15 cellular contexts compared by ENCODE assay signal in the genomic region with DNA sequence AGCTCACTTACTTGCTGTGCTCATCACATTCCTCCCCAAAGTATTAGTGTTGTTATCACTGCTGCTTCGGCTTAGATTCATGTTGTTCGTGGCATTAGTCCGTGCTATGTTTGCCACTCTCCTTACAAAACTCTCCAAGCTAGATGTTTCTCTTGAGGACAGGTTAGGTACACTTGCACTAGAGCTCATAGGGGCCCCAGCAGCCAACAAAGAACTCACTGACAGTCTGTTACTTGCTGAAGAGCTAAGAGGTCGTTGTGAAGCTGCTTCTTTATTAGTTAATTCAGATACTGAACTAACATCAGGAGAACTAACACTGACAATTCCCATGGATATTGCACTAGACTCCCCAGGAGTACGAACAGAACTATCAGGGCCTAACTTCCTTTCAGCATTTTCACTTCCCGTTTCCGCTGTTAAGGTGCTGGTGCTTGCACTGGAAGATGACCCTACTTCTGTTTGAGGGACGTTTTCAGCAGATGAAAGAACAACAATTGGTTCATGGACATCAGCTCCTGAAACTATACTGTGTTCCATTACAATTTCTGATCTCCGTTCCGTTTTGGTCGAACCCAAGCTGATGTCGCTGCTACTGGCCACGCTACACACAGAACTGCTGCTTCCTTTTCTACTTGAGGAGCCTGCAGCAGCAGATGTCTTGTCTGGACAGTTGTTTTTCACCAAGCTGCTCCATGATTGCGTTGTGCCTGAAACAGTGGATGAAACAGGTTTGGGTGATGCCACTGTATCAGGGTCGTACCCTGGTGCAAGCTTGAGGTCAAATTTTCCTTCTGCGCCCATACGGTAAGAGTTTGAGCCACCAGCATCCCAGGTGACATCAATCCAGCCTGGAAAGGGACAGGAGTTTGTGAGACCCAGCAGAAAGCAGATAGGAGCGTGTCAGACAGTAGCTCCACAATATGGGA.
DNase-seq lines count a peak whose midpoint lies in the region; ATAC-seq, FAIRE-seq and TF ChIP-seq lines count a peak whose summit lies in the region.
"Had no signal": no experiment of that assay in that cellular context is flagged by ENCODE, and none has a peak within 500 bp of the region (broad histone marks: within the 10 kb centered on the region; RNA-seq: fewer than 3 reads in every experiment).

No MANE protein-coding gene starts in this region.

- no peak for DNase-seq in activated CD4-positive, alpha-beta T cell treated with anti-CD3 and anti-CD28 coated beads, Interleukin-2, amount 10 ng/mL, durations not matched to agents 24 days and 14 days
- no peak for DNase-seq in activated CD4-positive, alpha-beta T cell treated with anti-CD3 and anti-CD28 coated beads, Interleukin-2, amount 50 U/mL, for 4 hours
- DNase-seq in activated B cell treated with CpG ODN at 0.5 μM for 24 hours (no peak), pons (ENCODE audit: low spot score) (peak; percentile 46), NCI-H446 (lab: John Stamatoyannopoulos, UW) (no peak), kidney (no peak)
- no peak for DNase-seq in activated T-cell treated with anti-CD3 and anti-CD28 coated beads, Interleukin-2, amount 50 U/mL, for 24 hours
- DNase-seq: GF-D8; NCI-H510A; stimulated activated CD4-positive, alpha-beta T cell treated with anti-CD3 and anti-CD28 coated beads, Interleukin-2, amount 100 ng/mL, for 24 hours; SW 1271 had no signal

- H3K4me3 ChIP-seq in kidney (ENCODE audit: low read length in 2 of 2), result no peak overlapping the region
- H3K4me3 ChIP-seq: K562 had no signal

- H3K4me1 ChIP-seq in kidney (ENCODE audit: control insufficient read depth in 1 of 2, insufficient read depth in 1 of 2, low read depth in 1 of 2, low read length in 2 of 2), result no peaks in the 10 kb centered on the region

- H3K9ac ChIP-seq in kidney (ENCODE audit: low read length in 2 of 2), result no peak overlapping the region

- H3K27me3 Mint-ChIP-seq in activated CD4-positive, alpha-beta T cell treated with anti-CD3 and anti-CD28 coated beads, Interleukin-2, amount 10 ng/mL, durations not matched to agents 24 days and 14 days, result no peaks in the 10 kb centered on the region
- H3K27me3 Mint-ChIP-seq in activated B cell treated with CpG ODN at 0.5 μM for 24 hours, result no peaks in the 10 kb centered on the region
- no peaks in the 10 kb centered on the region for H3K27me3 Mint-ChIP-seq in activated T-cell treated with anti-CD3 and anti-CD28 coated beads, Interleukin-2, amount 50 U/mL, for 24 hours

- intact Hi-C loops in activated CD4-positive, alpha-beta T cell treated with anti-CD3 and anti-CD28 coated beads, Interleukin-2, amount 10 ng/mL, durations not matched to agents 24 days and 14 days (cut with micrococcal nuclease), result loop anchor here (5.0 to 10.0 kb wide), 3 partner anchors 226 to 507 kb away; a partner anchor contains a TSS
- intact Hi-C loops in activated B cell treated with CpG ODN at 0.5 μM for 24 hours (cut with micrococcal nuclease), result loop anchor here (2.0 to 5.0 kb wide), 2 partner anchors 147 to 228 kb away; no protein-coding TSS in a partner anchor
- intact Hi-C loops in kidney (cut with DNase I), result no loop called here

- peak overlapping the region; percentile 52 for H3K27ac Mint-ChIP-seq in activated CD4-positive, alpha-beta T cell treated with anti-CD3 and anti-CD28 coated beads, Interleukin-2, amount 10 ng/mL, durations not matched to agents 24 days and 14 days
- H3K27ac Mint-ChIP-seq in activated B cell treated with CpG ODN at 0.5 μM for 24 hours, result peak overlapping the region; percentile 46
- H3K27ac Mint-ChIP-seq in activated T-cell treated with anti-CD3 and anti-CD28 coated beads, Interleukin-2, amount 50 U/mL, for 24 hours, result no peak overlapping the region

- no peak overlapping the region for H3K27ac ChIP-seq in kidney (ENCODE audit: low read depth in 2 of 2, low read length in 2 of 2)

- CTCF ChIA-PET in activated B cell treated with CpG ODN at 0.5 μM for 24 hours (lab: Charles Lee), result interaction anchor here (1.3 to 1.5 kb wide), 4 partner anchors 148 to 226 kb away, joined by 3 to 4 read pairs (median 3); no protein-coding TSS in a partner anchor

- peaks cover 49% of the 10 kb centered on the region for H3K36me3 Mint-ChIP-seq in activated CD4-positive, alpha-beta T cell treated with anti-CD3 and anti-CD28 coated beads, Interleukin-2, amount 10 ng/mL, durations not matched to agents 24 days and 14 days (ENCODE audit: low read depth)
- peaks cover 76% of the 10 kb centered on the region for H3K36me3 Mint-ChIP-seq in activated B cell treated with CpG ODN at 0.5 μM for 24 hours (ENCODE audit: low read depth)
- peaks cover 84% of the 10 kb centered on the region for H3K36me3 Mint-ChIP-seq in activated T-cell treated with anti-CD3 and anti-CD28 coated beads, Interleukin-2, amount 50 U/mL, for 24 hours (ENCODE audit: low read depth)

- H3K4me1 Mint-ChIP-seq in activated CD4-positive, alpha-beta T cell treated with anti-CD3 and anti-CD28 coated beads, Interleukin-2, amount 10 ng/mL, durations not matched to agents 24 days and 14 days, result peaks cover 31% of the 10 kb centered on the region
- H3K4me1 Mint-ChIP-seq in activated B cell treated with CpG ODN at 0.5 μM for 24 hours, result peaks cover 13% of the 10 kb centered on the region
- H3K4me1 Mint-ChIP-seq in activated T-cell treated with anti-CD3 and anti-CD28 coated beads, Interleukin-2, amount 50 U/mL, for 24 hours (ENCODE audit: low read depth), result peaks cover 35% of the 10 kb centered on the region
- H3K4me1 Mint-ChIP-seq: neural crest cell had no signal

- POLR2A ChIA-PET in activated B cell treated with CpG ODN at 0.5 μM for 24 hours (lab: Charles Lee), result interaction anchor here (1.5 kb wide), 1 partner anchor 79 kb away, joined by 6 read pairs; a partner anchor contains a TSS

- peaks cover 23 to 40% of the 10 kb centered on the region in 2 donors for H3K36me3 ChIP-seq in kidney (ENCODE audit: control insufficient read depth in 1 of 2, insufficient read depth in 2 of 2, low read length in 2 of 2)

- H3K4me3 Mint-ChIP-seq in activated CD4-positive, alpha-beta T cell treated with anti-CD3 and anti-CD28 coated beads, Interleukin-2, amount 10 ng/mL, durations not matched to agents 24 days and 14 days, result no peak overlapping the region
- H3K4me3 Mint-ChIP-seq in activated B cell treated with CpG ODN at 0.5 μM for 24 hours, result no peak overlapping the region
- H3K4me3 Mint-ChIP-seq in activated T-cell treated with anti-CD3 and anti-CD28 coated beads, Interleukin-2, amount 50 U/mL, for 24 hours, result no peak overlapping the region
- H3K4me3 Mint-ChIP-seq: neural crest cell had no signal

- no peaks in the 10 kb centered on the region for H3K9me3 Mint-ChIP-seq in activated CD4-positive, alpha-beta T cell treated with anti-CD3 and anti-CD28 coated beads, Interleukin-2, amount 10 ng/mL, durations not matched to agents 24 days and 14 days
- H3K9me3 Mint-ChIP-seq in activated B cell treated with CpG ODN at 0.5 μM for 24 hours, result no peaks in the 10 kb centered on the region
- no peaks in the 10 kb centered on the region for H3K9me3 Mint-ChIP-seq in activated T-cell treated with anti-CD3 and anti-CD28 coated beads, Interleukin-2, amount 50 U/mL, for 24 hours
- H3K9me3 Mint-ChIP-seq: neural crest cell had no signal

- H3K9me3 ChIP-seq in kidney (ENCODE audit: control insufficient read depth in 1 of 2, low read length in 2 of 2), result no peaks in the 10 kb centered on the region

- no peak for FAIRE-seq in kidney (lab: Jason Lieb, UNC)
- FAIRE-seq: bronchial epithelial cell, K562 had no signal

- TF ChIP-seq CTCF in activated B cell treated with CpG ODN at 0.5 μM for 24 hours (IDR thresholded peaks at IDR 0.05) (no peak), kidney (IDR thresholded peaks at IDR 0.05; ENCODE audit: borderline replicate concordance, extremely low read depth, insufficient read depth) (no peak)

- ATAC-seq in HG03159 (IDR thresholded peaks at IDR 0.05; ENCODE audit: unreplicated experiment) (peak; percentile 50), activated B cell treated with CpG ODN at 0.5 μM for 24 hours (ENCODE audit: low read depth) (peak; percentile 66)
- ATAC-seq: K562 had no signal
